Comparison of ENCODE assay signal across 8 cellular contexts in the genomic region with DNA sequence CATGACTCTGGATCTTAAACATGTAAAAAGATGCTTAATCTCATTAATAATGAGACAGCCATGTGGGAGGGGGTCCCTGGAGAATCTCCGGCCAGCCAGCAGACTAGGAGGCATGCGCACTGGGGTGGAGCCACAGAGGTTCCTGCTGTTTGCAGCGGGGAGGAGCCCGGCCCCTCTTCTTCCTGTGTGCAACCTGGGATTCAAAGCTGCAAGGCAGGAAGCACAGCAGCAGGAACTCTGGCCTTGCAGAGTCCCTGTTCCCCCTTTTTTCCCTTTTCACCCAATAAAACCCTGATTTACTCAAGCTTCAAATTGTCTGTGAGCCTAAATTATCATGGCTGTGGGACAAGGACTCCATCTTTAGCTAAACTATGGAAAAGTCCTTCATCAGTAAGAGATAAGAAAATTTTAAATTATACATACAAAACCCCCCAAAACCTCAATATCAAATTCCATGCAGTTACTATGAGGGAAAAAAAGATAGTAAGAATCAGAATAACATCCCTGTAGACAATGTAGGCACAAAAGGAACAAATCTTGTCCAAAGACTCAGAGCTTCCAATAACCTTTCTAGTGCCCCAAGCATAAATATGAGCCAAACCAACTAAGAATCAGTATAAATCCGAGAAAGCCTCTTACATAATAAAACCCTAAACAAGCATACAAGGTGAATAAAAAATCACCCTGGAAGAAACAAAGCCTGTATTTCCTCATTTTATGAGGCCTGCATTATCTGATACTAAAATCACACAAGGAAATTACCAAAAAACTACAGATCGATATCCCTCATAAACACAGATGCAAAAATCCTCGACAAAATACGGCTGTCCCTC. TPM values are rescaled to one million over a fixed set of nuclear protein-coding genes. Genes with fewer than 3 reads are reported as not detected.
DNase-seq lines count a peak whose midpoint lies in the region; ATAC-seq and TF ChIP-seq lines count a peak whose summit lies in the region.

No MANE protein-coding gene starts in this region.

- no peaks in the 10 kb centered on the region for H3K27me3 ChIP-seq in Peyer's patch
- no peaks in the 10 kb centered on the region for H3K27me3 ChIP-seq in thoracic aorta (replicated peaks; ENCODE audit: insufficient read depth)

- DNase-seq in Peyer's patch (peak; percentile 43 to 82 (median 78)), dermis blood vessel endothelial cell (peak; percentile 65), lung microvascular endothelial cell (ENCODE audit: low read depth in 2 of 2) (peak; percentile 46 to 51), thoracic aorta (ENCODE audit: low spot score) (no peak), NCI-H510A treated with DMSO at 0.1 percent for 48 hours (lab: John Stamatoyannopoulos, UW) (no peak)

- peak overlapping the region in 2 of 4 donors; percentile 7 to 14 for H3K4me3 ChIP-seq in Peyer's patch
- peak overlapping the region; percentile 52 for H3K4me3 ChIP-seq in thoracic aorta

- TF ChIP-seq CTCF in Peyer's patch (IDR thresholded peaks at IDR 0.05), result no peak
- TF ChIP-seq CTCF in thoracic aorta (IDR thresholded peaks at IDR 0.05), result no peak

- H3K4me1 ChIP-seq in Peyer's patch (peaks cover 0 to 12% (median 0%) of the 10 kb centered on the region in 4 donors), thoracic aorta (ENCODE audit: control insufficient read depth in 1 of 2, low read depth in 2 of 2) (peaks cover 9 to 40% of the 10 kb centered on the region in 2 donors)

- H3K36me3 ChIP-seq in Peyer's patch (no peaks in the 10 kb centered on the region), thoracic aorta (no peaks in the 10 kb centered on the region)

- H3K9me3 ChIP-seq in Peyer's patch (no peaks in the 10 kb centered on the region), thoracic aorta (no peaks in the 10 kb centered on the region)

- TF ChIP-seq POLR2A in Peyer's patch (IDR thresholded peaks at IDR 0.05), result no peak

- ATAC-seq in GM18517 (IDR thresholded peaks at IDR 0.05; ENCODE audit: unreplicated experiment), result peak; percentile 69
- ATAC-seq in HG02870 (IDR thresholded peaks at IDR 0.05; ENCODE audit: unreplicated experiment), result peak; percentile 62
- ATAC-seq in thoracic aorta (ENCODE audit: insufficient number of reproducible peaks, low FRiP score, low read depth), result no peak
- ATAC-seq in HG02571 (IDR thresholded peaks at IDR 0.05; ENCODE audit: unreplicated experiment), result no peak

- H3K27ac ChIP-seq in Peyer's patch (no peak overlapping the region), thoracic aorta (peak overlapping the region in 1 of 2 donors; percentile 24)

RNA-seq across cellular contexts. Expression of gene CFDP1, which starts 12.1 kb away (rescaled TPM):
- total RNA-seq in Peyer's patch (100 to 1,000 TPM; 125 to 205 (median 156) TPM), dermis blood vessel endothelial cell (71.6 and 82.4 TPM in 2 replicates), lung microvascular endothelial cell (40.9 and 46.2 TPM in 2 replicates), thoracic aorta (10 to 100 TPM; 31.1 to 84.7 TPM)

RNA-seq across cellular contexts. Expression of gene TMEM170A, which starts 43.3 kb away (rescaled TPM):
- 10 to 100 TPM; 37.1 to 95.1 (median 62.8) TPM for total RNA-seq in Peyer's patch
- total RNA-seq in dermis blood vessel endothelial cell, result 36.2 and 56.2 TPM in 2 replicates
- total RNA-seq in lung microvascular endothelial cell, result 25.5 and 43.1 TPM in 2 replicates
- 10 to 100 TPM; 11.6 to 29.6 TPM for total RNA-seq in thoracic aorta

Comparison
In these comparisons a context has a peak if more than half of its experiments do, and no peak if none do; other contexts are left out.
1. ATAC-seq: peak in GM18517 (single experiment) and HG02870 (single experiment); none in thoracic aorta (single experiment) and HG02571 (single experiment).
2. DNase-seq: peak in Peyer's patch (3 of 3), dermis blood vessel endothelial cell (single experiment) and lung microvascular endothelial cell (2 of 2); none in thoracic aorta (single experiment) and NCI-H510A treated with DMSO at 0.1 percent for 48 hours (single experiment).